9 cellular contexts compared by ENCODE assay signal in genomic region chr1:206912445-206913095, GRCh38. TPM values are rescaled to one million over a fixed set of nuclear protein-coding genes. Genes with fewer than 3 reads are reported as not detected.
A peak's percentile ranks its signal among the peaks of the same experiment; 100 is the strongest.
DNase-seq lines count a peak whose midpoint lies in the region; ATAC-seq, FAIRE-seq and TF ChIP-seq lines count a peak whose summit lies in the region.
"Had no signal": no experiment of that assay in that cellular context is flagged by ENCODE, and none has a peak within 500 bp of the region (broad histone marks: within the 10 kb centered on the region; RNA-seq: fewer than 3 reads in every experiment).

No MANE protein-coding gene starts in this region.

- H3K79me2 ChIP-seq in GM23248 (ENCODE audit: insufficient read depth) (no peaks in the 10 kb centered on the region), GM12878 (ENCODE audit: control insufficient read depth, insufficient read depth, low read length) (peaks cover 44% of the 10 kb centered on the region)

- H3K27ac ChIP-seq in GM23248, result no peak overlapping the region
- no peak overlapping the region for H3K27ac ChIP-seq in GM12878 (ENCODE audit: control insufficient read depth, insufficient read depth)
- no peak overlapping the region for H3K27ac ChIP-seq in sigmoid colon

- TF ChIP-seq POLR2A in GM12878 (IDR thresholded peaks at IDR 0.05; ENCODE audit: low read depth, low read length) (peak; percentile 40; the same call in 1 of the 2 replicates), sigmoid colon (IDR thresholded peaks at IDR 0.05) (no peak)

- H3F3A ChIP-seq in GM23248 (ENCODE audit: insufficient read depth), result peaks cover 8% of the 10 kb centered on the region; the same call in 1 of the 2 replicates

- WGBS in GM23248 (ENCODE audit: low coverage in 1 of 2, low lambda C conversion rate in 2 of 2, missing lambda C conversion rate in 2 of 2), 2 experiments, result 18 to 21% methylated on average over 7 of the region's 7 CpGs
- 15% methylated on average over 7 of the region's 7 CpGs for WGBS in GM12878 (ENCODE audit: insufficient coverage, insufficient replicate concordance, low lambda C conversion rate, missing lambda C conversion rate)
- whole genome bisulfite sequencing in sigmoid colon, 2 donors, result 24 to 29% methylated on average over 7 of the region's 7 CpGs

- no peak overlapping the region for H3K4me2 ChIP-seq in GM23248 (ENCODE audit: unreplicated experiment)
- no peak overlapping the region for H3K4me2 ChIP-seq in GM12878 (ENCODE audit: control insufficient read depth, insufficient read depth)

- no peaks in the 10 kb centered on the region for H4K20me1 ChIP-seq in GM23248 (ENCODE audit: insufficient read depth)
- H4K20me1 ChIP-seq in GM12878 (ENCODE audit: control insufficient read depth, insufficient read depth), result peaks cover 7% of the 10 kb centered on the region

- intact Hi-C loops in GM12878 (cut with micrococcal nuclease; ENCODE audit: unreplicated experiment), result loop anchor here (1.0 to 10.0 kb wide), 7 partner anchors 18 to 408 kb away; partner anchors contain the start of genes DYRK3 and RASSF5
- intact Hi-C loops in sigmoid colon (cut with DNase I), result loop anchor here (1.0 to 10.0 kb wide), 3 partner anchors 185 to 418 kb away; no protein-coding TSS in a partner anchor

- no peak for TF ChIP-seq EP300 in GM12878 (IDR thresholded peaks at IDR 0.05; ENCODE audit: borderline replicate concordance in 1 of 2, control insufficient read depth in 1 of 2, low read depth in 2 of 2, low read length in 2 of 2)
- TF ChIP-seq EP300 in sigmoid colon (IDR thresholded peaks at IDR 0.05), result no peak

- CTCF ChIA-PET in GM12878 (lab: Yijun Ruan, JAX), result interaction anchor here (0.6 to 12.9 kb wide), 76 partner anchors 9 to 329 kb away, joined by 3 to 643 read pairs (median 5); partner anchors contain the start of genes DYRK3, FCAMR, FCMR and IL10

- RAD21 ChIA-PET in GM12878 (lab: Charles Lee; ENCODE audit: unreplicated experiment), result interaction anchor here (0.7 to 12.9 kb wide), 47 partner anchors 9 to 441 kb away, joined by 3 to 371 read pairs (median 5); partner anchors contain the start of genes DYRK3, FCMR and IL20

- no peaks in the 10 kb centered on the region for H3K36me3 ChIP-seq in GM23248 (ENCODE audit: low read depth)
- peaks cover 18 to 40% of the 10 kb centered on the region in 2 experiments for H3K36me3 ChIP-seq in GM12878 (ENCODE audit: control insufficient read depth in 2 of 2, insufficient read depth in 2 of 2, low read length in 1 of 2)
- no peaks in the 10 kb centered on the region for H3K36me3 ChIP-seq in sigmoid colon

- H3K4me3 ChIP-seq in GM23248 (no peak overlapping the region), GM12878 (no peak overlapping the region), sigmoid colon (no peak overlapping the region)

- H3K9me2 ChIP-seq in GM23248 (ENCODE audit: insufficient read depth), result no peaks in the 10 kb centered on the region

- H3K9ac ChIP-seq in GM23248, result no peak overlapping the region
- no peak overlapping the region for H3K9ac ChIP-seq in GM12878 (ENCODE audit: control insufficient read depth, insufficient read depth, low read length)

- H3K4me1 ChIP-seq in GM23248 (ENCODE audit: insufficient read depth) (no peaks in the 10 kb centered on the region; the same call in 1 of the 2 replicates), GM12878 (ENCODE audit: control insufficient read depth, insufficient read depth, low read length) (peaks cover 38% of the 10 kb centered on the region), sigmoid colon (peaks cover 0 to 21% (median 15%) of the 10 kb centered on the region in 4 donors)

- SMC1A ChIA-PET in GM12878 (lab: Charles Lee; ENCODE audit: uncharacterized antibody, unreplicated experiment), result interaction anchor here (0.7 to 12.6 kb wide), 47 partner anchors 9 to 368 kb away, joined by 3 to 431 read pairs (median 5); partner anchors contain the start of genes DYRK3, FCAMR, FCMR and IL20

- H3K9me3 ChIP-seq in GM23248 (ENCODE audit: low read depth), result no peaks in the 10 kb centered on the region
- H3K9me3 ChIP-seq in GM12878 (replicated peaks; ENCODE audit: control insufficient read depth, insufficient read depth, low read length), result no peaks in the 10 kb centered on the region
- no peaks in the 10 kb centered on the region for H3K9me3 ChIP-seq in sigmoid colon

- TF ChIP-seq CTCF in GM12878 (IDR thresholded peaks at IDR 0.05 in 2 of 3, conservative IDR thresholded peaks at IDR 0.05 in 1 of 3; ENCODE audit: control insufficient read depth in 2 of 3, extremely low read depth in 1 of 3, insufficient read depth in 1 of 3, low read depth in 3 of 3, low read length in 3 of 3) (peak; percentile 71 to 90 (median 77); a peak in 5 of 6 replicates), sigmoid colon (IDR thresholded peaks at IDR 0.05) (peak; percentile 54 to 86 (median 82))

- TF ChIP-seq RAD21 in GM12878 (IDR thresholded peaks at IDR 0.05; ENCODE audit: insufficient read depth, low read depth, low read length), result peak; percentile 76

- POLR2A ChIA-PET in GM12878 (lab: Charles Lee), result interaction anchor here (0.9 to 12.2 kb wide), 6 partner anchors 10 to 177 kb away, joined by 3 to 222 read pairs (median 6); partner anchors contain the start of gene FCMR

- in situ Hi-C loops in GM23248 (cut with MboI) (loop anchor here (5.0 kb wide), 1 partner anchor 175 kb away; no protein-coding TSS in a partner anchor), GM12878 (cut with MboI) (loop anchor here (5.0 kb wide), 2 partner anchors 100 to 185 kb away; no protein-coding TSS in a partner anchor)

- no TSS peak for BruUV-seq in GM12878 (replicated peaks; lab: Mats Ljungman, UMichigan)

- DNase-seq in COR-L47 (lab: John Stamatoyannopoulos, UW) (peak; percentile 89), GM23248 (peak; percentile 84), NCI-H2029 (lab: John Stamatoyannopoulos, UW) (peak; percentile 67), T-helper 2 cell (peak in 4 of 5 experiments; percentile 40 to 69 (median 50)), GM12878 (ENCODE audit: low read depth, low spot score) (no peak), hippocampal formation (lab: John Stamatoyannopoulos, UW) (peak; percentile 50 to 62), sigmoid colon (peak; percentile 87)

- ATAC-seq in GM12878 (peak; percentile 78), GM21737 (IDR thresholded peaks at IDR 0.05; ENCODE audit: unreplicated experiment) (no peak)

- H3K27me3 ChIP-seq in GM23248 (replicated peaks; ENCODE audit: insufficient read depth), result peaks cover 7% of the 10 kb centered on the region; the same call in 1 of the 2 replicates
- no peaks in the 10 kb centered on the region for H3K27me3 ChIP-seq in GM12878 (replicated peaks in 1 of 2; ENCODE audit: control insufficient read depth in 2 of 2, insufficient read depth in 2 of 2, low read length in 1 of 2)
- peaks cover 0 to 21% (median 14%) of the 10 kb centered on the region in 3 donors for H3K27me3 ChIP-seq in sigmoid colon

- peak; percentile 95 for FAIRE-seq in GM12878 (lab: Jason Lieb, UNC)

- H2AFZ ChIP-seq in GM23248 (no peak overlapping the region), GM12878 (ENCODE audit: control insufficient read depth, low read depth, low read length) (no peak overlapping the region)

RNA-seq across cellular contexts. Expression of gene FCMR, which starts 9.2 kb away (rescaled TPM):
- total RNA-seq in GM23248 (2014; rRNA removed; shearing (Covaris generic)), result 1.2 TPM in 1 of 2 replicates, not detected in the other
- polyA plus RNA-seq in GM23248 (2016; fragmentation: Nextera tagmentation; extraction: Ambion mirVana) (0.94 and 2.3 TPM in 2 replicates), GM12878 (2011; rRNA removed) (110 and 200 TPM in 2 replicates), GM12878 (2014; fragmentation: Illumina TruSeq; extraction: Trizol) (245 and 297 TPM in 2 replicates), GM12878 (2014; fragmentation: Nextera tagmentation; extraction: Ambion mirVana) (10 to 100 TPM; 79.7 to 81.7 TPM), GM12878 (2014; rRNA removed) (155 and 157 TPM in 2 replicates), GM12878 (2016; fragmentation: Nextera tagmentation; extraction: Ambion mirVana) (100 to 1,000 TPM; 107 to 120 TPM), sigmoid colon (100 to 1,000 TPM in 1 of 3 donors, 1 to 10 TPM in 2; 1.8 to 111 (median 3.5) TPM)
- 279 and 312 TPM in 2 replicates for total RNA-seq in GM12878 (2013; cell fraction: nucleolus; rRNA removed)
- total RNA-seq in GM12878 (2014; rRNA removed) (112 and 125 TPM in 2 replicates), GM12878 (2014; rRNA removed; fragmentation: Illumina TruSeq; extraction: Trizol) (95.3 and 97.0 TPM in 2 replicates), GM12878 (2021) (191 and 207 TPM in 2 replicates), sigmoid colon (1 to 10 TPM in 2 of 4 donors, under 1 TPM in 1, not detected in 1; 0.49 to 1.5 (median 1.1) TPM)
- polyA plus RNA-seq in GM12878 (2011; ENCODE audit: low read depth), result 172 TPM
- 276 and 324 TPM in 2 replicates for polyA plus RNA-seq in GM12878 (2011; cell fraction: cytosol; rRNA removed)
- 227 and 311 TPM in 2 replicates for polyA plus RNA-seq in GM12878 (2011; cell fraction: nucleus; rRNA removed)
- 247 and 253 TPM in 2 replicates for polyA plus RNA-seq in GM12878 (2012)
- polyA minus RNA-seq in GM12878 (2011; rRNA and poly(A)+ RNA removed), result 217 and 266 TPM in 2 replicates
- 72.0 and 80.5 TPM in 2 replicates for polyA minus RNA-seq in GM12878 (2011; cell fraction: cytosol; rRNA and poly(A)+ RNA removed)
- 80.6 and 107 TPM in 2 replicates for polyA minus RNA-seq in GM12878 (2011; cell fraction: nucleus; rRNA and poly(A)+ RNA removed)

RNA-seq across cellular contexts. Expression of gene IL24, which starts 15.3 kb away (rescaled TPM):
- total RNA-seq in GM23248 (2014; rRNA removed; shearing (Covaris generic)), result 2.4 TPM in 1 of 2 replicates, not detected in the other
- polyA plus RNA-seq in GM23248 (2016; fragmentation: Nextera tagmentation; extraction: Ambion mirVana) (0.49 and 0.52 TPM in 2 replicates), GM12878 (2011; rRNA removed) (0.05 and 0.19 TPM in 2 replicates), GM12878 (2014; fragmentation: Illumina TruSeq; extraction: Trizol) (0.21 and 0.41 TPM in 2 replicates), GM12878 (2014; fragmentation: Nextera tagmentation; extraction: Ambion mirVana) (10 to 100 TPM; 19.0 to 19.8 TPM), GM12878 (2014; rRNA removed) (0.13 and 0.35 TPM in 2 replicates), GM12878 (2016; fragmentation: Nextera tagmentation; extraction: Ambion mirVana) (1 to 10 TPM; 5.1 to 6.4 TPM), sigmoid colon (under 1 TPM in 2 of 3 donors, not detected in 1; 0.36 to 0.46 TPM)
- total RNA-seq in GM12878 (2013; cell fraction: nucleolus; rRNA removed), result 0.29 TPM in 1 of 2 replicates, not detected in the other
- total RNA-seq in GM12878 (2014; rRNA removed) (0.11 TPM in 2 replicates), GM12878 (2014; rRNA removed; fragmentation: Illumina TruSeq; extraction: Trizol) (0.22 TPM in 1 of 2 replicates, not detected in the other), GM12878 (2021) (0.16 TPM in 1 of 2 replicates, not detected in the other), sigmoid colon (not detected)
- 14.3 TPM for polyA plus RNA-seq in GM12878 (2011; ENCODE audit: low read depth)
- 0.03 TPM in 1 of 2 replicates, not detected in the other for polyA plus RNA-seq in GM12878 (2011; cell fraction: cytosol; rRNA removed)
- not detected in 2 replicates for polyA plus RNA-seq in GM12878 (2011; cell fraction: nucleus; rRNA removed)
- polyA plus RNA-seq in GM12878 (2012), result 28.2 and 39.9 TPM in 2 replicates
- polyA minus RNA-seq in GM12878 (2011; rRNA and poly(A)+ RNA removed), result not detected in 2 replicates
- polyA minus RNA-seq in GM12878 (2011; cell fraction: cytosol; rRNA and poly(A)+ RNA removed), result not detected in 2 replicates
- not detected in 2 replicates for polyA minus RNA-seq in GM12878 (2011; cell fraction: nucleus; rRNA and poly(A)+ RNA removed)
- total RNA-seq: temporal lobe had no signal

RNA-seq across cellular contexts. Expression of gene PIGR, which starts 33.7 kb away (rescaled TPM):
- not detected in 2 replicates for total RNA-seq in GM23248 (2014; rRNA removed; shearing (Covaris generic))
- polyA plus RNA-seq in GM23248 (2016; fragmentation: Nextera tagmentation; extraction: Ambion mirVana), result not detected in 2 replicates
- 0.59 and 0.61 TPM in 2 replicates for total RNA-seq in GM12878 (2013; cell fraction: nucleolus; rRNA removed)
- 1.6 and 1.8 TPM in 2 replicates for total RNA-seq in GM12878 (2014; rRNA removed)
- total RNA-seq in GM12878 (2014; rRNA removed; fragmentation: Illumina TruSeq; extraction: Trizol), result 7.6 and 7.9 TPM in 2 replicates
- 4.7 and 5.0 TPM in 2 replicates for total RNA-seq in GM12878 (2021)
- polyA plus RNA-seq in GM12878 (2011; ENCODE audit: low read depth), result 1.3 TPM
- polyA plus RNA-seq in GM12878 (2011; rRNA removed), result 1.7 and 1.8 TPM in 2 replicates
- polyA plus RNA-seq in GM12878 (2011; cell fraction: cytosol; rRNA removed), result 0.92 and 0.93 TPM in 2 replicates
- polyA plus RNA-seq in GM12878 (2011; cell fraction: nucleus; rRNA removed), result 1.0 TPM in 2 replicates
- polyA plus RNA-seq in GM12878 (2012), result 2.4 and 5.4 TPM in 2 replicates
- 4.1 and 14.3 TPM in 2 replicates for polyA plus RNA-seq in GM12878 (2014; fragmentation: Illumina TruSeq; extraction: Trizol)
- 1 to 10 TPM; 1.1 to 2.0 TPM for polyA plus RNA-seq in GM12878 (2014; fragmentation: Nextera tagmentation; extraction: Ambion mirVana)
- polyA plus RNA-seq in GM12878 (2014; rRNA removed), result 1.7 and 2.4 TPM in 2 replicates
- polyA plus RNA-seq in GM12878 (2016; fragmentation: Nextera tagmentation; extraction: Ambion mirVana), result 1 to 10 TPM in 1 of 2 experiments, under 1 TPM in 1; 0.96 to 1.2 TPM
- 3.9 and 4.7 TPM in 2 replicates for polyA minus RNA-seq in GM12878 (2011; rRNA and poly(A)+ RNA removed)
- polyA minus RNA-seq in GM12878 (2011; cell fraction: cytosol; rRNA and poly(A)+ RNA removed), result 1.9 and 3.5 TPM in 2 replicates
- 4.5 and 5.0 TPM in 2 replicates for polyA minus RNA-seq in GM12878 (2011; cell fraction: nucleus; rRNA and poly(A)+ RNA removed)
- 1 to 10 TPM in 2 of 4 donors, under 1 TPM in 1, not detected in 1; 0.16 to 9.3 (median 8.6) TPM for total RNA-seq in sigmoid colon
- polyA plus RNA-seq in sigmoid colon, result 1,000 to 10,000 TPM in 1 of 3 donors, 100 to 1,000 TPM in 2; 163 to 3,648 (median 569) TPM

RNA-seq across cellular contexts. Expression of gene IL20, which starts 47.1 kb away (rescaled TPM):
- 0.25 TPM in 1 of 2 replicates, not detected in the other for total RNA-seq in GM23248 (2014; rRNA removed; shearing (Covaris generic))
- polyA plus RNA-seq in GM23248 (2016; fragmentation: Nextera tagmentation; extraction: Ambion mirVana), result not detected in 2 replicates
- not detected in 2 replicates for total RNA-seq in GM12878 (2013; cell fraction: nucleolus; rRNA removed)
- total RNA-seq in GM12878 (2014; rRNA removed), result 0.11 TPM in 1 of 2 replicates, not detected in the other
- 0.13 TPM in 1 of 2 replicates, not detected in the other for total RNA-seq in GM12878 (2014; rRNA removed; fragmentation: Illumina TruSeq; extraction: Trizol)
- total RNA-seq in GM12878 (2021), result not detected in 2 replicates
- polyA plus RNA-seq in GM12878 (2011; ENCODE audit: low read depth), result not detected
- not detected in 2 replicates for polyA plus RNA-seq in GM12878 (2011; rRNA removed)
- polyA plus RNA-seq in GM12878 (2011; cell fraction: cytosol; rRNA removed), result not detected in 2 replicates
- polyA plus RNA-seq in GM12878 (2011; cell fraction: nucleus; rRNA removed), result not detected in 2 replicates
- not detected in 2 replicates for polyA plus RNA-seq in GM12878 (2012)
- polyA plus RNA-seq in GM12878 (2014; fragmentation: Illumina TruSeq; extraction: Trizol), result not detected in 2 replicates
- polyA plus RNA-seq in GM12878 (2014; fragmentation: Nextera tagmentation; extraction: Ambion mirVana), result under 1 TPM in 1 of 2 experiments, not detected in 1; 0.08 TPM
- polyA plus RNA-seq in GM12878 (2014; rRNA removed), result not detected in 2 replicates
- not detected for polyA plus RNA-seq in GM12878 (2016; fragmentation: Nextera tagmentation; extraction: Ambion mirVana)
- polyA minus RNA-seq in GM12878 (2011; rRNA and poly(A)+ RNA removed), result not detected in 2 replicates
- not detected in 2 replicates for polyA minus RNA-seq in GM12878 (2011; cell fraction: cytosol; rRNA and poly(A)+ RNA removed)
- not detected in 2 replicates for polyA minus RNA-seq in GM12878 (2011; cell fraction: nucleus; rRNA and poly(A)+ RNA removed)
- total RNA-seq in sigmoid colon, result not detected
- not detected for polyA plus RNA-seq in sigmoid colon
- total RNA-seq: temporal lobe had no signal

RNA-seq across cellular contexts. Expression of gene FCAMR, which starts 57.7 kb away (rescaled TPM):
- not detected in 2 replicates for total RNA-seq in GM23248 (2014; rRNA removed; shearing (Covaris generic))
- polyA plus RNA-seq in GM23248 (2016; fragmentation: Nextera tagmentation; extraction: Ambion mirVana) (not detected in 2 replicates), GM12878 (2011; rRNA removed) (0.08 TPM in 1 of 2 replicates, not detected in the other), GM12878 (2014; fragmentation: Illumina TruSeq; extraction: Trizol) (0.04 and 0.11 TPM in 2 replicates), GM12878 (2014; fragmentation: Nextera tagmentation; extraction: Ambion mirVana) (under 1 TPM in 1 of 2 experiments, not detected in 1; 0.05 TPM), GM12878 (2014; rRNA removed) (0.15 and 0.16 TPM in 2 replicates), GM12878 (2016; fragmentation: Nextera tagmentation; extraction: Ambion mirVana) (under 1 TPM in 1 of 2 experiments, not detected in 1; 0.14 TPM), sigmoid colon (1 to 10 TPM in 1 of 3 donors, not detected in 2; 1.5 TPM)
- 0.24 TPM in 1 of 2 replicates, not detected in the other for total RNA-seq in GM12878 (2013; cell fraction: nucleolus; rRNA removed)
- total RNA-seq in GM12878 (2014; rRNA removed) (0.06 and 0.16 TPM in 2 replicates), GM12878 (2014; rRNA removed; fragmentation: Illumina TruSeq; extraction: Trizol) (0.04 and 0.14 TPM in 2 replicates), GM12878 (2021) (not detected in 2 replicates), sigmoid colon (not detected)
- not detected for polyA plus RNA-seq in GM12878 (2011; ENCODE audit: low read depth)
- polyA plus RNA-seq in GM12878 (2011; cell fraction: cytosol; rRNA removed), result 0.08 and 0.12 TPM in 2 replicates
- 0.13 TPM in 1 of 2 replicates, not detected in the other for polyA plus RNA-seq in GM12878 (2011; cell fraction: nucleus; rRNA removed)
- polyA plus RNA-seq in GM12878 (2012), result 0.09 TPM in 1 of 2 replicates, not detected in the other
- 0.10 and 0.22 TPM in 2 replicates for polyA minus RNA-seq in GM12878 (2011; rRNA and poly(A)+ RNA removed)
- not detected in 2 replicates for polyA minus RNA-seq in GM12878 (2011; cell fraction: cytosol; rRNA and poly(A)+ RNA removed)
- 0.19 and 0.24 TPM in 2 replicates for polyA minus RNA-seq in GM12878 (2011; cell fraction: nucleus; rRNA and poly(A)+ RNA removed)
- total RNA-seq: temporal lobe had no signal

Comparison
In these comparisons a context has a peak if more than half of its experiments do, and no peak if none do; other contexts are left out.
1. RNA of gene FCMR, which starts 9.2 kb away (total RNA-seq): 95.3 to 312 TPM in GM12878; 1.2 TPM in GM23248 and 0.49 to 1.5 TPM in sigmoid colon; every median in the first group is over 10 times any median in the second.